Comparison of ENCODE assay signal across 18 cellular contexts in the genomic region with DNA sequence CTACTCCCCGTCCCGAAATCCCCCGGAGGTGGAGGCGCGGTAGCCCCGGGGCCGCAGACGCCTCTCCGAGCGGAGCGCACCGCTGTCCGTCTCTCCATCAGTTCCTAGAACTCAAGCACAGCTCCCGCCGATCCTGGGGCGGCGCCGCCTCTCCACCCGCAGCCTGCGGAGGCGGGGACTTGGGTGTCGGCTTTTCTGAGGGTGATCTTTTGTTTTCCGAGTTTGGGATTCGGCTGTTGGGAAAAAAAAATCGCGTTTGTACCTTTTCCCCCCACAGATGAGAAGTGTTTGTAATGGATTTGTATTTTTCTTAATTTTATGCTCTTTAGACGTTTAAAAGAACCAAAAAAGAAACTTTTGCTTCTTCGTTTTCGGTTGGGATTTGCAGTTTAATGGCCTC. TPM values are rescaled to one million over a fixed set of nuclear protein-coding genes. Genes with fewer than 3 reads are reported as not detected.
DNase-seq lines count a peak whose midpoint lies in the region; TF ChIP-seq lines count a peak whose summit lies in the region.
"Had no signal": no experiment of that assay in that cellular context is flagged by ENCODE, and none has a peak within 500 bp of the region (broad histone marks: within the 10 kb centered on the region; RNA-seq: fewer than 3 reads in every experiment).

No MANE protein-coding gene starts in this region.

- DNase-seq in coronary artery (ENCODE audit: low spot score) (no peak), iPS-NIHi7 (ENCODE audit: extremely low spot score) (peak; percentile 71), testis (peak; percentile 50), SKM-1 (lab: John Stamatoyannopoulos, UW; ENCODE audit: unreplicated experiment) (no peak)
- no peak for DNase-seq in activated T-helper 1 cell treated with anti-CD3 and anti-CD28 coated beads, Interleukin-12 subunit alpha, Interleukin-12 subunit beta, Interleukin-2, Interleukin-4 antibody, amounts not matched to agents 30 ng/mL and 10 ng/mL and 1 ng/mL, durations not matched to agents 14 hours and 24 hours and 36 hours (ENCODE audit: low spot score)
- DNase-seq in stimulated activated naive CD4-positive, alpha-beta T cell (lab: John Stamatoyannopoulos, UW), result no peak
- DNase-seq: activated CD4-positive, alpha-beta T cell treated with anti-CD3 and anti-CD28 coated beads, Interleukin-2, amount 50 U/mL, for 4 hours; activated naive CD4-positive, alpha-beta T cell; CD8-positive, alpha-beta T cell; DMS79; left cardiac atrium; midbrain; NCI-H524 treated with DMSO at 0.1 percent for 48 hours; SHP77; T-helper 1 cell had no signal

- H3K27me3 Mint-ChIP-seq in activated T-helper 1 cell treated with anti-CD3 and anti-CD28 coated beads, Interleukin-12 subunit alpha, Interleukin-12 subunit beta, Interleukin-2, Interleukin-4 antibody, amounts not matched to agents 30 ng/mL and 10 ng/mL and 1 ng/mL, durations not matched to agents 14 hours and 24 hours and 36 hours (ENCODE audit: insufficient read depth), result no peaks in the 10 kb centered on the region

- H3K36me3 ChIP-seq in HEK293 (ENCODE audit: control insufficient read depth in 2 of 2, insufficient read depth in 1 of 2, low read length in 2 of 2), result peaks cover 0 to 14% of the 10 kb centered on the region in 2 experiments; a peak in 2 of 3 replicates
- no peaks in the 10 kb centered on the region for H3K36me3 ChIP-seq in testis (ENCODE audit: low read depth, missing control alignments)

- no peak for TF ChIP-seq POLR2A in testis (IDR thresholded peaks at IDR 0.05)

- no peaks in the 10 kb centered on the region for H3K4me1 Mint-ChIP-seq in activated T-helper 1 cell treated with anti-CD3 and anti-CD28 coated beads, Interleukin-12 subunit alpha, Interleukin-12 subunit beta, Interleukin-2, Interleukin-4 antibody, amounts not matched to agents 30 ng/mL and 10 ng/mL and 1 ng/mL, durations not matched to agents 14 hours and 24 hours and 36 hours (ENCODE audit: low read depth)

- intact Hi-C loops in testis (cut with DNase I; ENCODE audit: low total_unique reads), result no loop called here
- intact Hi-C loops in activated T-helper 1 cell treated with anti-CD3 and anti-CD28 coated beads, Interleukin-12 subunit alpha, Interleukin-12 subunit beta, Interleukin-2, Interleukin-4 antibody, amounts not matched to agents 30 ng/mL and 10 ng/mL and 1 ng/mL, durations not matched to agents 14 hours and 24 hours and 36 hours (cut with micrococcal nuclease), result no loop called here

- H3K36me3 Mint-ChIP-seq in activated T-helper 1 cell treated with anti-CD3 and anti-CD28 coated beads, Interleukin-12 subunit alpha, Interleukin-12 subunit beta, Interleukin-2, Interleukin-4 antibody, amounts not matched to agents 30 ng/mL and 10 ng/mL and 1 ng/mL, durations not matched to agents 14 hours and 24 hours and 36 hours (ENCODE audit: low read depth), result no peaks in the 10 kb centered on the region

- 38 to 68% methylated on average over 21 to 26 of the region's 29 CpGs for WGBS in testis, 2 donors

- H3K27me3 ChIP-seq in testis, result no peaks in the 10 kb centered on the region
- H3K27me3 ChIP-seq: ascending aorta had no signal

- H3K9me3 Mint-ChIP-seq in activated T-helper 1 cell treated with anti-CD3 and anti-CD28 coated beads, Interleukin-12 subunit alpha, Interleukin-12 subunit beta, Interleukin-2, Interleukin-4 antibody, amounts not matched to agents 30 ng/mL and 10 ng/mL and 1 ng/mL, durations not matched to agents 14 hours and 24 hours and 36 hours, result no peaks in the 10 kb centered on the region
- H3K9me3 Mint-ChIP-seq: CD8-positive, alpha-beta T cell had no signal

- H3K27ac ChIP-seq in HEK293 (ENCODE audit: extremely low read depth, low read depth, low read length) (no peak overlapping the region), coronary artery (no peak overlapping the region), testis (peak overlapping the region in 1 of 2 donors; percentile 24)
- H3K27ac ChIP-seq: ascending aorta had no signal

- no peak overlapping the region for H3K4me3 Mint-ChIP-seq in activated T-helper 1 cell treated with anti-CD3 and anti-CD28 coated beads, Interleukin-12 subunit alpha, Interleukin-12 subunit beta, Interleukin-2, Interleukin-4 antibody, amounts not matched to agents 30 ng/mL and 10 ng/mL and 1 ng/mL, durations not matched to agents 14 hours and 24 hours and 36 hours
- H3K4me3 Mint-ChIP-seq: CD8-positive, alpha-beta T cell had no signal

- TF ChIP-seq CTCF in HEK293 (tag by site-specific recombination; IDR thresholded peaks at IDR 0.05) (no peak), coronary artery (IDR thresholded peaks at IDR 0.05) (no peak), testis (IDR thresholded peaks at IDR 0.05) (no peak)

- H3K9me3 ChIP-seq in HEK293 (ENCODE audit: control insufficient read depth, insufficient read depth, low read depth, low read length) (no peaks in the 10 kb centered on the region), testis (no peaks in the 10 kb centered on the region)
- H3K9me3 ChIP-seq: ascending aorta had no signal

- no peaks in the 10 kb centered on the region for H3K4me1 ChIP-seq in HEK293 (ENCODE audit: control insufficient read depth, insufficient read depth, low read length)
- H3K4me1 ChIP-seq in testis, result no peaks in the 10 kb centered on the region
- H3K4me1 ChIP-seq: ascending aorta had no signal

- H3K4me3 ChIP-seq in HEK293 (ENCODE audit: low read depth, low read length), result no peak overlapping the region
- H3K4me3 ChIP-seq in coronary artery, result peak overlapping the region; percentile 59
- peak overlapping the region; percentile 10 to 53 for H3K4me3 ChIP-seq in testis
- H3K4me3 ChIP-seq: ascending aorta had no signal

- H3K27ac Mint-ChIP-seq in activated T-helper 1 cell treated with anti-CD3 and anti-CD28 coated beads, Interleukin-12 subunit alpha, Interleukin-12 subunit beta, Interleukin-2, Interleukin-4 antibody, amounts not matched to agents 30 ng/mL and 10 ng/mL and 1 ng/mL, durations not matched to agents 14 hours and 24 hours and 36 hours, result no peak overlapping the region
- H3K27ac Mint-ChIP-seq: CD8-positive, alpha-beta T cell had no signal

- CTCF ChIA-PET in HEK293 (lab: Yijun Ruan, JAX), result no interaction called here

- POLR2A ChIA-PET in HEK293 (lab: Yijun Ruan, JAX), result no interaction called here

TF ChIP-seq in HEK293, 187 proteins besides CTCF, POLR2A, EP300 and RAD21:
- TF ChIP-seq KLF1 (tag by site-specific recombination; IDR thresholded peaks at IDR 0.05), result peak; percentile 78
- peak; percentile 69 for TF ChIP-seq KLF8 (tag by site-specific recombination; IDR thresholded peaks at IDR 0.05)
- TF ChIP-seq TRIM28 (IDR thresholded peaks at IDR 0.05; ENCODE audit: borderline replicate concordance, low read length), result no peak
- peak; percentile 25 for TF ChIP-seq SP2 (tag by site-specific recombination; IDR thresholded peaks at IDR 0.05)

RNA-seq across cellular contexts. Expression of a gene that starts 26.6 kb away (rescaled TPM):
- total RNA-seq in testis, result under 1 TPM in 1 of 2 donors, not detected in 1; 0.81 TPM
- polyA plus RNA-seq in testis (ENCODE audit: insufficient read depth, low read depth, low replicate concordance), result 1.6 TPM
- not detected in 2 replicates for total RNA-seq in activated T-helper 1 cell treated with anti-CD3 and anti-CD28 coated beads, Interleukin-12 subunit alpha, Interleukin-12 subunit beta, Interleukin-2, Interleukin-4 antibody, amounts not matched to agents 30 ng/mL and 10 ng/mL and 1 ng/mL, durations not matched to agents 14 hours and 24 hours and 36 hours
- total RNA-seq: ascending aorta; CD8-positive, alpha-beta T cell; left cardiac atrium; temporal lobe had no signal

RNA-seq across cellular contexts. Expression of a gene that starts 34.8 kb away (rescaled TPM):
- total RNA-seq in testis, result 1 to 10 TPM; 2.2 to 2.7 TPM
- polyA plus RNA-seq in testis (ENCODE audit: insufficient read depth, low read depth, low replicate concordance), result 3.0 TPM
- total RNA-seq in activated T-helper 1 cell treated with anti-CD3 and anti-CD28 coated beads, Interleukin-12 subunit alpha, Interleukin-12 subunit beta, Interleukin-2, Interleukin-4 antibody, amounts not matched to agents 30 ng/mL and 10 ng/mL and 1 ng/mL, durations not matched to agents 14 hours and 24 hours and 36 hours, result not detected in 2 replicates
- total RNA-seq: ascending aorta; CD8-positive, alpha-beta T cell; left cardiac atrium; temporal lobe had no signal

Comparison
In these comparisons a context has a peak if more than half of its experiments do, and no peak if none do; other contexts are left out.
1. DNase-seq: peak in iPS-NIHi7 (single experiment) and testis (single experiment); none in coronary artery (single experiment), activated T-helper 1 cell treated with anti-CD3 and anti-CD28 coated beads, Interleukin-12 subunit alpha, Interleukin-12 subunit beta, Interleukin-2, Interleukin-4 antibody, amounts not matched to agents 30 ng/mL and 10 ng/mL and 1 ng/mL, durations not matched to agents 14 hours and 24 hours and 36 hours (single experiment), stimulated activated naive CD4-positive, alpha-beta T cell (0 of 6) and SKM-1 (single experiment).